22 cellular contexts compared by ENCODE assay signal in genomic region chr11:101444164-101444563, GRCh38.
DNase-seq lines count a peak whose midpoint lies in the region; ATAC-seq, FAIRE-seq and TF ChIP-seq lines count a peak whose summit lies in the region.
"Had no signal": no experiment of that assay in that cellular context is flagged by ENCODE, and none has a peak within 500 bp of the region (broad histone marks: within the 10 kb centered on the region; RNA-seq: fewer than 3 reads in every experiment).

No MANE protein-coding gene starts in this region.

- no peak overlapping the region for H3K4me3 Mint-ChIP-seq in CD4-positive, alpha-beta memory T cell
- H3K4me3 Mint-ChIP-seq: activated T-cell treated with anti-CD3 and anti-CD28 coated beads, Interleukin-2, amount 50 U/mL, for 72 hours; nephron progenitor cell had no signal

- POLR2A ChIA-PET in A549 (lab: Yijun Ruan, JAX), result no interaction called here
- POLR2A ChIA-PET in CD4-positive, alpha-beta memory T cell (lab: Charles Lee; ENCODE audit: partially characterized antibody), result no interaction called here

- H3K27ac Mint-ChIP-seq in CD4-positive, alpha-beta memory T cell, result no peak overlapping the region
- H3K27ac Mint-ChIP-seq: activated naive CD4-positive, alpha-beta T cell treated with anti-CD3 and anti-CD28 coated beads, Interleukin-2, amount 50 U/mL, for 72 hours; activated T-cell treated with anti-CD3 and anti-CD28 coated beads, Interleukin-2, amount 50 U/mL, for 72 hours; nephron progenitor cell had no signal

- H3K27me3 ChIP-seq in body of pancreas, result no peaks in the 10 kb centered on the region
- no peaks in the 10 kb centered on the region for H3K27me3 ChIP-seq in left lung
- no peaks in the 10 kb centered on the region for H3K27me3 ChIP-seq in CD4-positive, alpha-beta memory T cell (ENCODE audit: insufficient read depth, low read length)

- TF ChIP-seq CTCF in A549 (IDR thresholded peaks at IDR 0.05), result no peak
- no peak for TF ChIP-seq CTCF in body of pancreas (IDR thresholded peaks at IDR 0.05)
- TF ChIP-seq CTCF in left lung (IDR thresholded peaks at IDR 0.05), result no peak

- H3K27ac ChIP-seq in A549, result no peak overlapping the region
- H3K27ac ChIP-seq in body of pancreas, result no peak overlapping the region
- H3K27ac ChIP-seq in left lung, result no peak overlapping the region
- H3K27ac ChIP-seq in CD4-positive, alpha-beta memory T cell (ENCODE audit: low read depth, low read length), result no peak overlapping the region
- H3K27ac ChIP-seq: C4-2B, psoas muscle had no signal

- intact Hi-C loops in body of pancreas (cut with DNase I), result no loop called here
- intact Hi-C loops in left lung (cut with DNase I), result no loop called here
- intact Hi-C loops in CD4-positive, alpha-beta memory T cell (cut with micrococcal nuclease), result no loop called here

- DNase-seq in A549 (ENCODE audit: low read depth in 1 of 2, low spot score in 1 of 2), result no peak
- DNase-seq in Jurkat, Clone E6-1 (ENCODE audit: low read depth, low spot score), result peak; percentile 38
- DNase-seq in body of pancreas, result peak; percentile 31 to 61 (median 60)
- DNase-seq in left lung, result no peak
- DNase-seq in activated gamma-delta T cell (lab: John Stamatoyannopoulos, UW), result no peak
- no peak for DNase-seq in T1000 (lab: John Stamatoyannopoulos, UW)
- no peak for DNase-seq in CD4-positive, alpha-beta memory T cell
- no peak for DNase-seq in NOMO-1 (lab: John Stamatoyannopoulos, UW; ENCODE audit: unreplicated experiment in 2 of 2)
- DNase-seq: activated T-cell treated with anti-CD3 and anti-CD28 coated beads, Interleukin-2, amount 50 U/mL, for 72 hours; cortex of kidney; foreskin melanocyte; NCI-H1092 treated with DMSO at 0.1 percent for 48 hours; nephron progenitor cell; psoas muscle; SW 1271 had no signal

- no peak for TF ChIP-seq EP300 in A549 (IDR thresholded peaks at IDR 0.05)

- H3K36me3 Mint-ChIP-seq in CD4-positive, alpha-beta memory T cell, result no peaks in the 10 kb centered on the region
- H3K36me3 Mint-ChIP-seq: activated naive CD4-positive, alpha-beta T cell treated with anti-CD3 and anti-CD28 coated beads, Interleukin-2, amount 50 U/mL, for 72 hours had no signal

- peaks cover 34% of the 10 kb centered on the region for H3K4me1 ChIP-seq in A549
- peaks cover 27% of the 10 kb centered on the region for H3K4me1 ChIP-seq in body of pancreas
- H3K4me1 ChIP-seq in left lung, result peaks cover 5 to 9% of the 10 kb centered on the region in 2 donors
- no peaks in the 10 kb centered on the region for H3K4me1 ChIP-seq in CD4-positive, alpha-beta memory T cell (ENCODE audit: insufficient read depth, low read length)
- H3K4me1 ChIP-seq: HAP-1, psoas muscle had no signal

- H3K36me3 ChIP-seq in body of pancreas (replicated peaks in 1 of 2; ENCODE audit: insufficient read depth in 1 of 2, low read depth in 2 of 2) (no peaks in the 10 kb centered on the region), left lung (no peaks in the 10 kb centered on the region)
- no peaks in the 10 kb centered on the region for H3K36me3 ChIP-seq in CD4-positive, alpha-beta memory T cell (ENCODE audit: insufficient read depth, low read length)
- H3K36me3 ChIP-seq: HAP-1 had no signal

- no peaks in the 10 kb centered on the region for H3K9me3 ChIP-seq in A549
- H3K9me3 ChIP-seq in body of pancreas, result no peaks in the 10 kb centered on the region
- H3K9me3 ChIP-seq in left lung, result no peaks in the 10 kb centered on the region
- H3K9me3 ChIP-seq in CD4-positive, alpha-beta memory T cell (ENCODE audit: control insufficient read depth in 1 of 2, low read length in 2 of 2), result no peaks in the 10 kb centered on the region
- H3K9me3 ChIP-seq: HAP-1, psoas muscle had no signal

- peaks cover 0 to 12% (median 3%) of the 10 kb centered on the region in 8 donors for H3K9me3 Mint-ChIP-seq in CD4-positive, alpha-beta memory T cell
- H3K9me3 Mint-ChIP-seq: nephron progenitor cell had no signal

- TF ChIP-seq RAD21 in A549 (conservative IDR thresholded peaks at IDR 0.05 in 1 of 2, IDR thresholded peaks at IDR 0.05 in 1 of 2), result no peak

- 54% methylated on average over 5 of the region's 5 CpGs for WGBS in A549 (ENCODE audit: missing lambda C conversion rate)
- WGBS in body of pancreas, 2 donors, result 8 to 20% methylated on average over 5 of the region's 5 CpGs

- FAIRE-seq in A549 (lab: Jason Lieb, UNC), result no peak
- FAIRE-seq: endothelial cell of umbilical vein, GM12891, K562, TTC549 had no signal

- H3K4me2 ChIP-seq in A549, result 0 out of 3 replicates have a peak overlapping the region, but pooled peaks have one; percentile 14

- no peaks in the 10 kb centered on the region for H3K27me3 Mint-ChIP-seq in CD4-positive, alpha-beta memory T cell

- CTCF ChIA-PET in A549 (lab: Yijun Ruan, JAX), result interaction anchor here (2.5 kb wide), 1 partner anchor 13 kb away, joined by 5 read pairs; no protein-coding TSS in a partner anchor
- CTCF ChIA-PET in CD4-positive, alpha-beta memory T cell (lab: Charles Lee; ENCODE audit: partially characterized antibody), result no interaction called here

- ATAC-seq in A549, result no peak
- ATAC-seq in body of pancreas, result no peak
- ATAC-seq in left lung, result peak; percentile 31
- ATAC-seq: activated naive CD4-positive, alpha-beta T cell treated with anti-CD3 and anti-CD28 coated beads, Interleukin-2, amount 50 U/mL, for 72 hours; activated T-cell treated with anti-CD3 and anti-CD28 coated beads, Interleukin-2, amount 50 U/mL, for 72 hours; K562; psoas muscle had no signal

- no peaks in the 10 kb centered on the region for H3K4me1 Mint-ChIP-seq in CD4-positive, alpha-beta memory T cell
- H3K4me1 Mint-ChIP-seq: nephron progenitor cell had no signal

- TF ChIP-seq POLR2A in A549 (IDR thresholded peaks at IDR 0.05; ENCODE audit: low read length) (no peak), body of pancreas (IDR thresholded peaks at IDR 0.05) (no peak)

- H3K4me3 ChIP-seq in A549, result no peak overlapping the region
- H3K4me3 ChIP-seq in Jurkat, Clone E6-1 (ENCODE audit: low read length), result no peak overlapping the region
- no peak overlapping the region for H3K4me3 ChIP-seq in body of pancreas
- H3K4me3 ChIP-seq in left lung, result no peak overlapping the region
- no peak overlapping the region for H3K4me3 ChIP-seq in CD4-positive, alpha-beta memory T cell (ENCODE audit: low read length in 2 of 2)
- H3K4me3 ChIP-seq: HAP-1, K562, psoas muscle had no signal

TF ChIP-seq in A549, 52 proteins besides CTCF, POLR2A, EP300 and RAD21:
- TF ChIP-seq JUNB (IDR thresholded peaks at IDR 0.05), result no peak

Comparison
In these comparisons a context has a peak if more than half of its experiments do, and no peak if none do; other contexts are left out.
1. DNase-seq: peak in Jurkat, Clone E6-1 (single experiment) and body of pancreas (4 of 4); none in A549 (0 of 2), left lung (0 of 2), activated gamma-delta T cell (single experiment), T1000 (single experiment), CD4-positive, alpha-beta memory T cell (0 of 5) and NOMO-1 (0 of 2).